Comparison of ENCODE assay signal across 22 cellular contexts in genomic region chr18:28034567-28034966, GRCh38.
"Had no signal": no experiment of that assay in that cellular context is flagged by ENCODE, and none has a peak within 500 bp of the region (broad histone marks: within the 10 kb centered on the region; RNA-seq: fewer than 3 reads in every experiment).

No MANE protein-coding gene starts in this region.

- H3K27ac ChIP-seq: coronary artery, esophagus squamous epithelium, lower lobe of right lung, neutrophil, pancreas, prostate gland, right atrium auricular region, sigmoid colon, spleen, testis, tibial artery had no signal

- H3K27ac Mint-ChIP-seq: natural killer cell; stimulated activated memory B cell treated with anti-CD40 and anti-IgM and Interleukin-4, amounts not matched to agents 10 μg/mL and 1 μg/mL and 100 μg/mL, for 72 hours; type B pancreatic cell had no signal

- H3K4me1 Mint-ChIP-seq: natural killer cell; stimulated activated memory B cell treated with anti-CD40 and anti-IgM and Interleukin-4, amounts not matched to agents 10 μg/mL and 1 μg/mL and 100 μg/mL, for 72 hours had no signal

- ATAC-seq: left ventricle myocardium superior; lower lobe of right lung; natural killer cell; pancreas; stimulated activated memory B cell treated with anti-CD40 and anti-IgM and Interleukin-4, amounts not matched to agents 10 μg/mL and 1 μg/mL and 100 μg/mL, for 72 hours; stimulated activated naive CD8-positive, alpha-beta T cell treated with anti-CD3 and anti-CD28 coated beads, Interleukin-15, Interleukin-2, amounts not matched to agents 100 U/mL and 50 U/mL, for 24 hours had no signal

- H3K36me3 ChIP-seq: esophagus squamous epithelium, lower lobe of right lung, neutrophil, pancreas, prostate gland, right atrium auricular region, sigmoid colon, spleen, tibial artery had no signal

- H3K27me3 ChIP-seq: esophagus squamous epithelium, neutrophil, pancreas, right atrium auricular region, sigmoid colon, spleen, testis, tibial artery had no signal

- H3K36me3 Mint-ChIP-seq: natural killer cell; stimulated activated memory B cell treated with anti-CD40 and anti-IgM and Interleukin-4, amounts not matched to agents 10 μg/mL and 1 μg/mL and 100 μg/mL, for 72 hours had no signal

- H3K4me3 ChIP-seq: coronary artery, esophagus squamous epithelium, lower lobe of right lung, pancreas, prostate gland, right atrium auricular region, sigmoid colon, spleen, testis, tibial artery had no signal

- H3K4me3 Mint-ChIP-seq: natural killer cell; stimulated activated memory B cell treated with anti-CD40 and anti-IgM and Interleukin-4, amounts not matched to agents 10 μg/mL and 1 μg/mL and 100 μg/mL, for 72 hours; type B pancreatic cell had no signal

- H3K4me1 ChIP-seq: esophagus squamous epithelium, lower lobe of right lung, pancreas, prostate gland, right atrium auricular region, sigmoid colon, spleen, testis, tibial artery had no signal

- H3K9me3 ChIP-seq: esophagus squamous epithelium, lower lobe of right lung, neutrophil, pancreas, prostate gland, right atrium auricular region, sigmoid colon, spleen, testis, tibial artery had no signal

- H3K27me3 Mint-ChIP-seq: stimulated activated memory B cell treated with anti-CD40 and anti-IgM and Interleukin-4, amounts not matched to agents 10 μg/mL and 1 μg/mL and 100 μg/mL, for 72 hours; type B pancreatic cell had no signal

- DNase-seq: dermis blood vessel endothelial cell; effector memory CD4-positive, alpha-beta T cell; erythroblast; esophagus squamous epithelium; foreskin melanocyte; left ventricle myocardium superior; lower lobe of right lung; natural killer cell; pancreas; sigmoid colon; spleen; stimulated activated CD4-positive, alpha-beta T cell treated with anti-CD3 and anti-CD28 coated beads, Interleukin-4, amount 100 ng/mL, for 4 hours; stimulated activated naive CD8-positive, alpha-beta T cell treated with anti-CD3 and anti-CD28 coated beads, Interleukin-15, Interleukin-2, amounts not matched to agents 100 U/mL and 50 U/mL, for 24 hours; substantia nigra; testis; tibial artery had no signal
